Comparison of ENCODE assay signal across 10 cellular contexts in the genomic region with DNA sequence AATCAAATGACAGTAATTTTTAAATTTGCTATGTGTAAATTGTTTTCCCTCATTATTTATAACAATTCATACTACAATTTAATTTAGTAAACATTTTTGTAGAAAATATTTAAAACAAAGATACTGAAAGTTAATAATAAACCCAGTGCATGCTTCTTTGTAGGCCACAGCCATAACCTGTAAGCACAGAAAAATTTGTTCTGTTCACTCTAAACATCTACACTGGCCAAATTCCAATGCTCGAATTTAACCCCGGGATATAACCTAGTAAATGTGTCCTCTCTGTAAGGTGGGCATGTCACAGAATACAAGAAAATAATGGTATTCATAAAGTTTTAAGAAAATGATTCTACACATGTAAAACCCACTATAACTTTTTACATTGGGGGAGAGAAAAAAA. TPM values are rescaled to one million over a fixed set of nuclear protein-coding genes. Genes with fewer than 3 reads are reported as not detected.
"Had no signal": no experiment of that assay in that cellular context is flagged by ENCODE, and none has a peak within 500 bp of the region (broad histone marks: within the 10 kb centered on the region; RNA-seq: fewer than 3 reads in every experiment).

No MANE protein-coding gene starts in this region.

RNA-seq across cellular contexts. Expression of a gene that starts 22.2 kb away (rescaled TPM):
- total RNA-seq: activated B cell treated with CpG ODN at 0.5 μM for 24 hours; activated CD8-positive, alpha-beta T cell treated with anti-CD3 and anti-CD28 coated beads for 36 hours; activated T-cell treated with anti-CD3 and anti-CD28 coated beads, Interleukin-2, amount 50 U/mL, for 4 hours; activated T-helper 17 cell treated with anti-CD3 and anti-CD28 coated beads, Interleukin-2, amount 50 U/mL, for 72 hours; bronchial epithelial cell; chondrocyte; dermis blood vessel endothelial cell; epithelial cell of proximal tubule; gastrocnemius medialis; T-helper 1 cell treated with Interleukin-12 subunit alpha and Interleukin-12 subunit beta and Interleukin-4 antibody, amounts not matched to agents 30 ng/mL and 1 ng/mL, for 36 hours had no signal
